ENCODE assay signal across 32 cellular contexts in genomic region chr2:9126540-9126939, GRCh38.
"Had no signal": no experiment of that assay in that cellular context is flagged by ENCODE, and none has a peak within 500 bp of the region (broad histone marks: within the 10 kb centered on the region; RNA-seq: fewer than 3 reads in every experiment).

No MANE protein-coding gene starts in this region.

- H3K4me1 ChIP-seq: adrenal gland, body of pancreas, esophagus muscularis mucosa, foreskin keratinocyte, gastrocnemius medialis had no signal

- H3K9me3 ChIP-seq: adrenal gland, body of pancreas, esophagus muscularis mucosa, gastrocnemius medialis had no signal

- H3K27me3 ChIP-seq: adrenal gland, body of pancreas, esophagus muscularis mucosa, foreskin keratinocyte, gastrocnemius medialis had no signal

- H3K4me3 Mint-ChIP-seq: activated CD4-positive, alpha-beta memory T cell treated with anti-CD3 and anti-CD28 coated beads for 36 hours; activated CD4-positive, alpha-beta T cell treated with anti-CD3 and anti-CD28 coated beads for 36 hours; activated CD4-positive, alpha-beta T cell treated with anti-CD3 and anti-CD28 coated beads, Interleukin-2, amount 10 ng/mL, durations not matched to agents 24 days and 14 days; activated CD8-positive, alpha-beta memory T cell treated with anti-CD3 and anti-CD28 coated beads, Interleukin-2, amount 10 ng/mL, durations not matched to agents 7 days and 5 days; activated CD8-positive, alpha-beta T cell treated with anti-CD3 and anti-CD28 coated beads, Interleukin-2, amount 10 ng/mL, durations not matched to agents 7 days and 5 days; activated naive CD4-positive, alpha-beta T cell treated with anti-CD3 and anti-CD28 coated beads for 36 hours; activated naive CD4-positive, alpha-beta T cell treated with anti-CD3 and anti-CD28 coated beads, Interleukin-2, amount 50 U/mL, for 24 hours; activated naive CD8-positive, alpha-beta T cell treated with anti-CD3 and anti-CD28 coated beads for 36 hours; activated naive CD8-positive, alpha-beta T cell treated with anti-CD3 and anti-CD28 coated beads, Interleukin-2, amount 50 U/mL, for 24 hours; activated T-helper 1 cell treated with anti-CD3 and anti-CD28 coated beads, Interleukin-12 subunit alpha, Interleukin-12 subunit beta, Interleukin-2, Interleukin-4 antibody, amounts not matched to agents 30 ng/mL and 10 ng/mL and 1 ng/mL, durations not matched to agents 14 hours and 24 hours and 36 hours; effector memory CD8-positive, alpha-beta T cell had no signal

- H3K27ac ChIP-seq: adrenal gland, body of pancreas, esophagus muscularis mucosa, foreskin keratinocyte, gastrocnemius medialis had no signal

- H3K27me3 Mint-ChIP-seq: activated CD4-positive, alpha-beta T cell treated with anti-CD3 and anti-CD28 coated beads, Interleukin-2, amount 10 ng/mL, durations not matched to agents 24 days and 14 days; activated CD8-positive, alpha-beta memory T cell treated with anti-CD3 and anti-CD28 coated beads, Interleukin-2, amount 10 ng/mL, durations not matched to agents 7 days and 5 days; activated naive CD8-positive, alpha-beta T cell treated with anti-CD3 and anti-CD28 coated beads for 36 hours had no signal

- H3K4me3 ChIP-seq: adrenal gland, body of pancreas, esophagus muscularis mucosa, gastrocnemius medialis had no signal

- H3K36me3 Mint-ChIP-seq: activated CD4-positive, alpha-beta memory T cell treated with anti-CD3 and anti-CD28 coated beads for 36 hours; activated CD8-positive, alpha-beta memory T cell treated with anti-CD3 and anti-CD28 coated beads, Interleukin-2, amount 10 ng/mL, durations not matched to agents 7 days and 5 days; activated naive CD4-positive, alpha-beta T cell treated with anti-CD3 and anti-CD28 coated beads, Interleukin-2, amount 50 U/mL, for 24 hours; activated naive CD8-positive, alpha-beta T cell treated with anti-CD3 and anti-CD28 coated beads for 36 hours had no signal

- H3K36me3 ChIP-seq: adrenal gland, esophagus muscularis mucosa, gastrocnemius medialis had no signal

- DNase-seq: activated CD4-positive, alpha-beta memory T cell treated with anti-CD3 and anti-CD28 coated beads for 36 hours; activated CD4-positive, alpha-beta T cell treated with anti-CD3 and anti-CD28 coated beads for 36 hours; activated CD4-positive, alpha-beta T cell treated with anti-CD3 and anti-CD28 coated beads, Interleukin-2, amount 10 ng/mL, durations not matched to agents 24 days and 14 days; activated CD4-positive, CD25-positive, alpha-beta regulatory T cell; activated CD4-positive, CD25-positive, alpha-beta regulatory T cell treated with anti-CD3 and anti-CD28 coated beads, Interleukin-2, amount 50 U/mL, for 72 hours; activated CD8-positive, alpha-beta memory T cell treated with anti-CD3 and anti-CD28 coated beads, Interleukin-2, amount 10 ng/mL, durations not matched to agents 7 days and 5 days; activated CD8-positive, alpha-beta memory T cell treated with anti-CD3 and anti-CD28 coated beads, Interleukin-2, amount 50 U/mL, for 4 hours; activated CD8-positive, alpha-beta T cell treated with anti-CD3 and anti-CD28 coated beads, Interleukin-2, amount 10 ng/mL, durations not matched to agents 7 days and 5 days; activated effector memory CD4-positive, alpha-beta T cell treated with anti-CD3 and anti-CD28 coated beads, Interleukin-2, amount 50 U/mL, for 16 hours; activated naive CD4-positive, alpha-beta T cell treated with anti-CD3 and anti-CD28 coated beads for 36 hours; activated naive CD8-positive, alpha-beta T cell treated with anti-CD3 and anti-CD28 coated beads for 36 hours; activated naive CD8-positive, alpha-beta T cell treated with anti-CD3 and anti-CD28 coated beads, Interleukin-2, amount 50 U/mL, for 24 hours; activated T-cell treated with anti-CD3 and anti-CD28 coated beads, Interleukin-2, amount 50 U/mL, for 1 hour; activated T-cell treated with anti-CD3 and anti-CD28 coated beads, Interleukin-2, amount 50 U/mL, for 48 hours; adrenal gland; amygdala; aorta; body of pancreas; caudate nucleus; cortex of kidney; dermis blood vessel endothelial cell; effector CD4-positive, alpha-beta T cell; effector memory CD8-positive, alpha-beta T cell; erythroblast; foreskin keratinocyte; gastrocnemius medialis; head of caudate nucleus; T-helper 2 cell had no signal

- H3K9me3 Mint-ChIP-seq: activated CD4-positive, alpha-beta T cell treated with anti-CD3 and anti-CD28 coated beads, Interleukin-2, amount 10 ng/mL, durations not matched to agents 24 days and 14 days; activated naive CD8-positive, alpha-beta T cell treated with anti-CD3 and anti-CD28 coated beads, Interleukin-2, amount 50 U/mL, for 24 hours; activated T-helper 1 cell treated with anti-CD3 and anti-CD28 coated beads, Interleukin-12 subunit alpha, Interleukin-12 subunit beta, Interleukin-2, Interleukin-4 antibody, amounts not matched to agents 30 ng/mL and 10 ng/mL and 1 ng/mL, durations not matched to agents 14 hours and 24 hours and 36 hours; activated T-helper 2 cell treated with anti-CD3 and anti-CD28 coated beads, Interferon-gamma antibody, Interleukin-2, Interleukin-4, amounts not matched to agents 10 μg/mL and 5 μg/mL and 100 μg/mL, durations not matched to agents 14 hours and 24 hours and 36 hours had no signal

- H3K4me1 Mint-ChIP-seq: activated CD4-positive, alpha-beta T cell treated with anti-CD3 and anti-CD28 coated beads for 36 hours; activated CD4-positive, alpha-beta T cell treated with anti-CD3 and anti-CD28 coated beads, Interleukin-2, amount 10 ng/mL, durations not matched to agents 24 days and 14 days; activated CD8-positive, alpha-beta memory T cell treated with anti-CD3 and anti-CD28 coated beads, Interleukin-2, amount 10 ng/mL, durations not matched to agents 7 days and 5 days; activated naive CD4-positive, alpha-beta T cell treated with anti-CD3 and anti-CD28 coated beads, Interleukin-2, amount 50 U/mL, for 24 hours; activated naive CD8-positive, alpha-beta T cell treated with anti-CD3 and anti-CD28 coated beads for 36 hours; activated naive CD8-positive, alpha-beta T cell treated with anti-CD3 and anti-CD28 coated beads, Interleukin-2, amount 50 U/mL, for 24 hours had no signal

- ATAC-seq: activated CD4-positive, alpha-beta T cell treated with anti-CD3 and anti-CD28 coated beads for 36 hours; activated CD8-positive, alpha-beta memory T cell treated with anti-CD3 and anti-CD28 coated beads, Interleukin-2, amount 10 ng/mL, durations not matched to agents 7 days and 5 days; activated CD8-positive, alpha-beta T cell treated with anti-CD3 and anti-CD28 coated beads, Interleukin-2, amount 10 ng/mL, durations not matched to agents 7 days and 5 days; activated naive CD8-positive, alpha-beta T cell treated with anti-CD3 and anti-CD28 coated beads, Interleukin-2, amount 50 U/mL, for 24 hours; body of pancreas; effector memory CD8-positive, alpha-beta T cell; foreskin keratinocyte; gastrocnemius medialis had no signal

- H3K27ac Mint-ChIP-seq: activated CD4-positive, alpha-beta memory T cell treated with anti-CD3 and anti-CD28 coated beads for 36 hours; activated CD4-positive, alpha-beta T cell treated with anti-CD3 and anti-CD28 coated beads for 36 hours; activated CD4-positive, alpha-beta T cell treated with anti-CD3 and anti-CD28 coated beads, Interleukin-2, amount 10 ng/mL, durations not matched to agents 24 days and 14 days; activated CD8-positive, alpha-beta memory T cell treated with anti-CD3 and anti-CD28 coated beads, Interleukin-2, amount 10 ng/mL, durations not matched to agents 7 days and 5 days; activated CD8-positive, alpha-beta T cell treated with anti-CD3 and anti-CD28 coated beads, Interleukin-2, amount 10 ng/mL, durations not matched to agents 7 days and 5 days; activated naive CD4-positive, alpha-beta T cell treated with anti-CD3 and anti-CD28 coated beads for 36 hours; activated naive CD4-positive, alpha-beta T cell treated with anti-CD3 and anti-CD28 coated beads, Interleukin-2, amount 50 U/mL, for 24 hours; activated naive CD8-positive, alpha-beta T cell treated with anti-CD3 and anti-CD28 coated beads for 36 hours; activated naive CD8-positive, alpha-beta T cell treated with anti-CD3 and anti-CD28 coated beads, Interleukin-2, amount 50 U/mL, for 24 hours; activated T-helper 1 cell treated with anti-CD3 and anti-CD28 coated beads, Interleukin-12 subunit alpha, Interleukin-12 subunit beta, Interleukin-2, Interleukin-4 antibody, amounts not matched to agents 30 ng/mL and 10 ng/mL and 1 ng/mL, durations not matched to agents 14 hours and 24 hours and 36 hours; activated T-helper 2 cell treated with anti-CD3 and anti-CD28 coated beads, Interferon-gamma antibody, Interleukin-2, Interleukin-4, amounts not matched to agents 10 μg/mL and 5 μg/mL and 100 μg/mL, durations not matched to agents 14 hours and 24 hours and 36 hours; effector memory CD8-positive, alpha-beta T cell had no signal
